In genomic region chr5:181170237-181170830, GRCh38 we compare ENCODE assay signal across 9 cellular contexts. TPM values are rescaled to one million over a fixed set of nuclear protein-coding genes. Genes with fewer than 3 reads are reported as not detected.
A peak's percentile ranks its signal among the peaks of the same experiment; 100 is the strongest.
DNase-seq lines count a peak whose midpoint lies in the region; TF ChIP-seq lines count a peak whose summit lies in the region.
"Had no signal": no experiment of that assay in that cellular context is flagged by ENCODE, and none has a peak within 500 bp of the region (broad histone marks: within the 10 kb centered on the region; RNA-seq: fewer than 3 reads in every experiment).

No MANE protein-coding gene starts in this region.

- intact Hi-C loops in activated T-helper 2 cell treated with anti-CD3 and anti-CD28 coated beads, Interferon-gamma antibody, Interleukin-2, Interleukin-4, amounts not matched to agents 10 μg/mL and 5 μg/mL and 100 μg/mL, durations not matched to agents 14 hours and 24 hours and 36 hours (cut with micrococcal nuclease), result loop anchor here (5.0 to 10.0 kb wide), 3 partner anchors 37 to 368 kb away; partner anchors contain the start of genes MGAT1 and TRIM7
- intact Hi-C loops in uterus (cut with DNase I; ENCODE audit: low total_unique reads), result no loop called here

- peaks cover 29% of the 10 kb centered on the region for H3K27me3 Mint-ChIP-seq in activated T-helper 2 cell treated with anti-CD3 and anti-CD28 coated beads, Interferon-gamma antibody, Interleukin-2, Interleukin-4, amounts not matched to agents 10 μg/mL and 5 μg/mL and 100 μg/mL, durations not matched to agents 14 hours and 24 hours and 36 hours (ENCODE audit: low read depth)

- peak overlapping the region; percentile 47 for H3K27ac Mint-ChIP-seq in activated T-helper 2 cell treated with anti-CD3 and anti-CD28 coated beads, Interferon-gamma antibody, Interleukin-2, Interleukin-4, amounts not matched to agents 10 μg/mL and 5 μg/mL and 100 μg/mL, durations not matched to agents 14 hours and 24 hours and 36 hours

- TF ChIP-seq CTCF in BE2C (IDR thresholded peaks at IDR 0.05; ENCODE audit: low read depth, low read length) (no peak), uterus (IDR thresholded peaks at IDR 0.05) (no peak)

- peak; percentile 25 for DNase-seq in BE2C
- DNase-seq in H7, result peak; percentile 84
- no peak for DNase-seq in activated T-helper 2 cell treated with anti-CD3 and anti-CD28 coated beads, Interferon-gamma antibody, Interleukin-2, Interleukin-4, amounts not matched to agents 10 μg/mL and 5 μg/mL and 100 μg/mL, durations not matched to agents 14 hours and 24 hours and 36 hours (ENCODE audit: low spot score)
- peak; percentile 65 for DNase-seq in islet precursor cell
- no peak for DNase-seq in uterus
- DNase-seq in NCI-H1417 (lab: John Stamatoyannopoulos, UW), result no peak
- no peak for DNase-seq in KG1 (lab: John Stamatoyannopoulos, UW)
- DNase-seq in NCI-H2196 (lab: John Stamatoyannopoulos, UW; ENCODE audit: unreplicated experiment), result no peak
- DNase-seq: left cardiac atrium had no signal

- TF ChIP-seq POLR2A in uterus (IDR thresholded peaks at IDR 0.05), result no peak

- H3K36me3 Mint-ChIP-seq in activated T-helper 2 cell treated with anti-CD3 and anti-CD28 coated beads, Interferon-gamma antibody, Interleukin-2, Interleukin-4, amounts not matched to agents 10 μg/mL and 5 μg/mL and 100 μg/mL, durations not matched to agents 14 hours and 24 hours and 36 hours (ENCODE audit: low read depth), result no peaks in the 10 kb centered on the region

- H3K36me3 ChIP-seq in BE2C (no peaks in the 10 kb centered on the region), H7 (replicated peaks; ENCODE audit: control insufficient read depth, insufficient read depth, low read length) (no peaks in the 10 kb centered on the region), uterus (no peaks in the 10 kb centered on the region)

- H3K4me3 ChIP-seq in BE2C (ENCODE audit: low read depth, low read length), result peak overlapping the region; percentile 52
- H3K4me3 ChIP-seq in H7 (ENCODE audit: insufficient read depth, low read depth, low read length), result peak overlapping the region; percentile 69
- no peak overlapping the region for H3K4me3 ChIP-seq in uterus

- no peak overlapping the region for H3K27ac ChIP-seq in uterus

- no peaks in the 10 kb centered on the region for H3K4me1 ChIP-seq in BE2C
- no peaks in the 10 kb centered on the region for H3K4me1 ChIP-seq in uterus

- H3K27me3 ChIP-seq in BE2C, result no peaks in the 10 kb centered on the region
- peaks cover 39% of the 10 kb centered on the region for H3K27me3 ChIP-seq in H7 (ENCODE audit: control insufficient read depth, insufficient read depth, low read length)
- peaks cover 15 to 71% of the 10 kb centered on the region in 2 donors for H3K27me3 ChIP-seq in uterus

- peak overlapping the region; percentile 71 for H3K4me3 Mint-ChIP-seq in activated T-helper 2 cell treated with anti-CD3 and anti-CD28 coated beads, Interferon-gamma antibody, Interleukin-2, Interleukin-4, amounts not matched to agents 10 μg/mL and 5 μg/mL and 100 μg/mL, durations not matched to agents 14 hours and 24 hours and 36 hours (ENCODE audit: low read depth)

- H3K9me3 Mint-ChIP-seq in activated T-helper 2 cell treated with anti-CD3 and anti-CD28 coated beads, Interferon-gamma antibody, Interleukin-2, Interleukin-4, amounts not matched to agents 10 μg/mL and 5 μg/mL and 100 μg/mL, durations not matched to agents 14 hours and 24 hours and 36 hours, result no peaks in the 10 kb centered on the region

- peaks cover 49% of the 10 kb centered on the region for H3K4me1 Mint-ChIP-seq in activated T-helper 2 cell treated with anti-CD3 and anti-CD28 coated beads, Interferon-gamma antibody, Interleukin-2, Interleukin-4, amounts not matched to agents 10 μg/mL and 5 μg/mL and 100 μg/mL, durations not matched to agents 14 hours and 24 hours and 36 hours (ENCODE audit: low read depth)

- H3K9me3 ChIP-seq in BE2C, result no peaks in the 10 kb centered on the region
- no peaks in the 10 kb centered on the region for H3K9me3 ChIP-seq in uterus

RNA-seq across cellular contexts. Expression of gene OR2V2, which starts 22.9 kb away (rescaled TPM):
- polyA plus RNA-seq in BE2C (2012; ENCODE audit: insufficient read depth, insufficient read length, low read depth), result not detected
- not detected in 2 replicates for total RNA-seq in H7 (2014; rRNA removed; shearing (Covaris generic))
- not detected in 2 replicates for total RNA-seq in activated T-helper 2 cell treated with anti-CD3 and anti-CD28 coated beads, Interferon-gamma antibody, Interleukin-2, Interleukin-4, amounts not matched to agents 10 μg/mL and 5 μg/mL and 100 μg/mL, durations not matched to agents 14 hours and 24 hours and 36 hours
- total RNA-seq in uterus, result not detected
- total RNA-seq: left cardiac atrium had no signal

RNA-seq across cellular contexts. Expression of gene TRIM7, which starts 34.7 kb away (rescaled TPM):
- 3.2 TPM for polyA plus RNA-seq in BE2C (2012; ENCODE audit: insufficient read depth, insufficient read length, low read depth)
- total RNA-seq in H7 (2014; rRNA removed; shearing (Covaris generic)), result 0.07 and 0.92 TPM in 2 replicates
- total RNA-seq in activated T-helper 2 cell treated with anti-CD3 and anti-CD28 coated beads, Interferon-gamma antibody, Interleukin-2, Interleukin-4, amounts not matched to agents 10 μg/mL and 5 μg/mL and 100 μg/mL, durations not matched to agents 14 hours and 24 hours and 36 hours, result 3.9 and 4.8 TPM in 2 replicates
- 1 to 10 TPM; 1.2 to 7.7 (median 1.6) TPM for total RNA-seq in uterus

RNA-seq across cellular contexts. Expression of gene OR2V1, which starts 39.4 kb away (rescaled TPM):
- not detected for polyA plus RNA-seq in BE2C (2012; ENCODE audit: insufficient read depth, insufficient read length, low read depth)
- total RNA-seq in H7 (2014; rRNA removed; shearing (Covaris generic)), result not detected in 2 replicates
- not detected in 2 replicates for total RNA-seq in activated T-helper 2 cell treated with anti-CD3 and anti-CD28 coated beads, Interferon-gamma antibody, Interleukin-2, Interleukin-4, amounts not matched to agents 10 μg/mL and 5 μg/mL and 100 μg/mL, durations not matched to agents 14 hours and 24 hours and 36 hours
- not detected for total RNA-seq in uterus
- total RNA-seq: left cardiac atrium had no signal

RNA-seq across cellular contexts. Expression of gene TRIM41, which starts 52.7 kb away (rescaled TPM):
- 80.4 TPM for polyA plus RNA-seq in BE2C (2012; ENCODE audit: insufficient read depth, insufficient read length, low read depth)
- 13.6 and 19.8 TPM in 2 replicates for total RNA-seq in H7 (2014; rRNA removed; shearing (Covaris generic))
- 32.2 and 33.0 TPM in 2 replicates for total RNA-seq in activated T-helper 2 cell treated with anti-CD3 and anti-CD28 coated beads, Interferon-gamma antibody, Interleukin-2, Interleukin-4, amounts not matched to agents 10 μg/mL and 5 μg/mL and 100 μg/mL, durations not matched to agents 14 hours and 24 hours and 36 hours
- total RNA-seq in uterus, result 10 to 100 TPM in 2 of 4 donors, 1 to 10 TPM in 2; 4.7 to 18.8 (median 12.2) TPM

Comparison
In these comparisons a context has a peak if more than half of its experiments do, and no peak if none do; other contexts are left out.
1. DNase-seq: peak in BE2C (single experiment), H7 (single experiment) and islet precursor cell (single experiment); none in activated T-helper 2 cell treated with anti-CD3 and anti-CD28 coated beads, Interferon-gamma antibody, Interleukin-2, Interleukin-4, amounts not matched to agents 10 μg/mL and 5 μg/mL and 100 μg/mL, durations not matched to agents 14 hours and 24 hours and 36 hours (single experiment), uterus (0 of 2), NCI-H1417 (0 of 3), KG1 (single experiment) and NCI-H2196 (single experiment).
2. H3K4me3 ChIP-seq: peak in BE2C (single experiment) and H7 (single experiment); none in uterus (0 of 2).